8 cellular contexts compared by ENCODE assay signal in genomic region chr16:8621572-8622314, GRCh38. TPM values are rescaled to one million over a fixed set of nuclear protein-coding genes. Genes with fewer than 3 reads are reported as not detected.
DNase-seq lines count a peak whose midpoint lies in the region; ATAC-seq and TF ChIP-seq lines count a peak whose summit lies in the region.

Gene METTL22 (plus strand): TSS chr16:8621698. CDS start chr16:8625666, 3,968 bp downstream.

- H4K8ac ChIP-seq in H9 (replicated peaks; ENCODE audit: insufficient read length, low read depth, low read length): no peak within 1 kb of the TSS

- peaks cover 0 to 2% of the 10 kb centered on the region in 2 experiments; a peak in 1 of 5 replicates for H3K9me3 Mint-ChIP-seq in H9
- H3K9me3 Mint-ChIP-seq in stimulated activated naive CD8-positive, alpha-beta T cell treated with anti-CD3 and anti-CD28 coated beads, Interleukin-15, amount 100 ng/mL, for 72 hours: no peaks in the 10 kb centered on the region

- H3K27ac ChIP-seq in H9 (ENCODE audit: insufficient read length, low read depth, low read length): no peak within 1 kb of the TSS
- H3K27ac ChIP-seq in MM.1S (ENCODE audit: low read length): peak within 1 kb of the TSS; percentile 3; the same call in 1 of the 2 replicates
- peak within 1 kb of the TSS; percentile 82 for H3K27ac ChIP-seq in SJCRH30
- peak within 1 kb of the TSS; percentile 80 for H3K27ac ChIP-seq in neural cell (ENCODE audit: low read length)

- H3K4me2 ChIP-seq in H9 (ENCODE audit: insufficient read depth, insufficient read length, low read length) (peak within 1 kb of the TSS; percentile 94), MM.1S (ENCODE audit: low read depth, low read length) (peak within 1 kb of the TSS; percentile 71), neural cell (ENCODE audit: low read length) (peak within 1 kb of the TSS; percentile 87)

- peak; percentile 89 for DNase-seq in H9
- DNase-seq in MM.1S: peak; percentile 88
- peak; percentile 88 to 92 for DNase-seq in SJCRH30
- peak; percentile 94 for DNase-seq in activated gamma-delta T cell treated with Interleukin-2 at 50 U/mL for 16 hours
- peak; percentile 81 to 96 for DNase-seq in foreskin fibroblast
- DNase-seq in stimulated activated naive CD8-positive, alpha-beta T cell treated with anti-CD3 and anti-CD28 coated beads, Interleukin-15, amount 100 ng/mL, for 72 hours: peak; percentile 91 to 92

- H3F3A ChIP-seq in MM.1S (ENCODE audit: insufficient read depth, low read length) (no peaks in the 10 kb centered on the region), neural cell (ENCODE audit: insufficient read depth, low read length, poor library complexity, severe bottlenecking) (no peaks in the 10 kb centered on the region)

- peak within 1 kb of the TSS; percentile 94 for H4K5ac ChIP-seq in H9 (ENCODE audit: insufficient read length, low read depth, low read length)

- peaks cover 14 to 28% (median 15%) of the 10 kb centered on the region in 3 experiments; a peak in 6 of 7 replicates for H3K36me3 Mint-ChIP-seq in H9 (ENCODE audit: insufficient read depth in 1 of 3, low read depth in 3 of 3)

- peak; percentile 23 for TF ChIP-seq RAD21 in neural cell (conservative IDR thresholded peaks at IDR 0.05)

- WGBS in H9 (ENCODE audit: extremely low coverage, insufficient read length, low lambda C conversion rate): no CpG with 5 or more reads among the region's 51 CpGs

- TF ChIP-seq CTCF in H9 (conservative IDR thresholded peaks at IDR 0.05) (no peak), MM.1S (IDR thresholded peaks at IDR 0.05; ENCODE audit: low read length) (no peak), foreskin fibroblast (IDR thresholded peaks at IDR 0.05; ENCODE audit: low read depth, low read length) (no peak), neural cell (IDR thresholded peaks at IDR 0.05; ENCODE audit: poor library complexity, severe bottlenecking) (peak; percentile 16)

- H3K56ac ChIP-seq in H9 (ENCODE audit: insufficient read length, low read depth, low read length): peak within 1 kb of the TSS; percentile 8

- no peak for TF ChIP-seq EP300 in neural cell (conservative IDR thresholded peaks at IDR 0.05; ENCODE audit: poor library complexity, severe bottlenecking)

- H4K20me1 ChIP-seq in H9 (ENCODE audit: control insufficient read depth, insufficient read depth, insufficient read length) (no peaks in the 10 kb centered on the region), MM.1S (ENCODE audit: insufficient read depth, low read length) (no peaks in the 10 kb centered on the region), neural cell (ENCODE audit: insufficient read depth) (no peaks in the 10 kb centered on the region)

- H2BK20ac ChIP-seq in H9 (ENCODE audit: low read depth, low read length, poor library complexity, severe bottlenecking): no peak within 1 kb of the TSS

- no peak within 1 kb of the TSS for H3K23ac ChIP-seq in H9 (ENCODE audit: insufficient read length, low read depth, low read length)

- H2AK5ac ChIP-seq in H9 (ENCODE audit: insufficient read length, low read length): no peak within 1 kb of the TSS

- H3K9me2 ChIP-seq in MM.1S (replicated peaks; ENCODE audit: insufficient read depth, low read length) (no peaks in the 10 kb centered on the region), neural cell (ENCODE audit: insufficient read depth, low read length) (no peaks in the 10 kb centered on the region)

- peak within 1 kb of the TSS; percentile 93 for H3K14ac ChIP-seq in H9 (ENCODE audit: insufficient read depth, low read length)

- H3K79me2 ChIP-seq in H9 (ENCODE audit: insufficient read depth, low read length) (peaks cover 8% of the 10 kb centered on the region; the same call in 1 of the 2 replicates), MM.1S (ENCODE audit: low read length) (peaks cover 45% of the 10 kb centered on the region), neural cell (replicated peaks; ENCODE audit: insufficient read depth, low read length) (peaks cover 35% of the 10 kb centered on the region)

- H3K27ac Mint-ChIP-seq in H9: peak within 1 kb of the TSS; percentile 57 to 99 (median 94)
- peak within 1 kb of the TSS; percentile 97 to 99 for H3K27ac Mint-ChIP-seq in stimulated activated naive CD8-positive, alpha-beta T cell treated with anti-CD3 and anti-CD28 coated beads, Interleukin-15, amount 100 ng/mL, for 72 hours

- H2BK5ac ChIP-seq in H9 (ENCODE audit: insufficient read length, low read length): peak within 1 kb of the TSS; percentile 43

- ATAC-seq in stimulated activated naive CD8-positive, alpha-beta T cell treated with anti-CD3 and anti-CD28 coated beads, Interleukin-15, amount 100 ng/mL, for 72 hours: peak; percentile 95

- H3K4me3 ChIP-seq in MM.1S (ENCODE audit: low read length) (peak within 1 kb of the TSS; percentile 96), SJCRH30 (peak within 1 kb of the TSS; percentile 97), foreskin fibroblast (ENCODE audit: low read depth in 1 of 2, low read length in 2 of 2) (peak within 1 kb of the TSS; percentile 89 to 96), neural cell (ENCODE audit: low read length) (peak within 1 kb of the TSS; percentile 87)

- peaks cover 5 to 8% of the 10 kb centered on the region in 2 experiments; a peak in 2 of 4 replicates for H3K4me1 Mint-ChIP-seq in H9
- peaks cover 20% of the 10 kb centered on the region for H3K4me1 Mint-ChIP-seq in stimulated activated naive CD8-positive, alpha-beta T cell treated with anti-CD3 and anti-CD28 coated beads, Interleukin-15, amount 100 ng/mL, for 72 hours

- H2BK15ac ChIP-seq in H9 (ENCODE audit: low read depth, low read length): no peak within 1 kb of the TSS

- peak within 1 kb of the TSS; percentile 85 for H3K18ac ChIP-seq in H9 (ENCODE audit: insufficient read length, low read depth, low read length)

- peak within 1 kb of the TSS; percentile 98 for H3K9ac ChIP-seq in ES-I3 (ENCODE audit: low read depth, low read length)
- H3K9ac ChIP-seq in H9 (ENCODE audit: extremely low read depth, insufficient read length, low read length): peak within 1 kb of the TSS; percentile 97
- H3K9ac ChIP-seq in MM.1S (ENCODE audit: low read length): peak within 1 kb of the TSS; percentile 96
- peak within 1 kb of the TSS; percentile 90 for H3K9ac ChIP-seq in neural cell (ENCODE audit: low read length)

- H3K27me3 ChIP-seq in H9 (ENCODE audit: insufficient read depth, low read length) (no peaks in the 10 kb centered on the region), MM.1S (replicated peaks; ENCODE audit: insufficient read depth, low read length) (no peaks in the 10 kb centered on the region), SJCRH30 (0 out of 2 replicates have a peak, but pooled peaks cover 4% of the 10 kb centered on the region), neural cell (ENCODE audit: insufficient read depth, low read depth, low read length) (no peaks in the 10 kb centered on the region)

- H3K4ac ChIP-seq in H9 (ENCODE audit: low read depth, low read length): no peak within 1 kb of the TSS; the same call in 1 of the 2 replicates

- H4K91ac ChIP-seq in H9 (ENCODE audit: insufficient read length, low read depth, low read length): peak within 1 kb of the TSS; percentile 4

- H3K9me3 ChIP-seq in ES-I3 (ENCODE audit: control insufficient read depth, insufficient read depth, low read length) (no peaks in the 10 kb centered on the region), H9 (ENCODE audit: control insufficient read depth, low read depth, low read length) (no peaks in the 10 kb centered on the region), MM.1S (replicated peaks; ENCODE audit: insufficient read depth, low read length) (no peaks in the 10 kb centered on the region), SJCRH30 (replicated peaks) (no peaks in the 10 kb centered on the region), neural cell (ENCODE audit: low read length) (no peaks in the 10 kb centered on the region)

- peak within 1 kb of the TSS; percentile 89 to 100 for H3K4me3 Mint-ChIP-seq in H9
- H3K4me3 Mint-ChIP-seq in stimulated activated naive CD8-positive, alpha-beta T cell treated with anti-CD3 and anti-CD28 coated beads, Interleukin-15, amount 100 ng/mL, for 72 hours: peak within 1 kb of the TSS; percentile 98

- H3K4me1 ChIP-seq in ES-I3 (ENCODE audit: insufficient read depth, low read length) (no peaks in the 10 kb centered on the region), H9 (ENCODE audit: insufficient read depth, low read length) (no peaks in the 10 kb centered on the region), MM.1S (ENCODE audit: low read length) (no peaks in the 10 kb centered on the region), SJCRH30 (peaks cover 4% of the 10 kb centered on the region)

- peaks cover 3% of the 10 kb centered on the region for H3K23me2 ChIP-seq in H9 (ENCODE audit: insufficient read length, low read depth, low read length, poor library complexity, severe bottlenecking)

- H2BK12ac ChIP-seq in H9 (ENCODE audit: insufficient read length, low read depth, low read length): no peak within 1 kb of the TSS

- no peaks in the 10 kb centered on the region for H3K79me1 ChIP-seq in H9 (ENCODE audit: insufficient read depth, low read depth, low read length, poor library complexity, severe bottlenecking)

- H3K36me3 ChIP-seq in ES-I3 (ENCODE audit: insufficient read depth, low read length) (peaks cover 14% of the 10 kb centered on the region), MM.1S (replicated peaks; ENCODE audit: insufficient read depth, low read length) (no peaks in the 10 kb centered on the region; the same call in 1 of the 2 replicates), SJCRH30 (peaks cover 9% of the 10 kb centered on the region), neural cell (ENCODE audit: insufficient read depth, low read length) (no peaks in the 10 kb centered on the region)

- H3K27me3 Mint-ChIP-seq in H9 (ENCODE audit: low read depth): peaks cover 6% of the 10 kb centered on the region
- H3K27me3 Mint-ChIP-seq in stimulated activated naive CD8-positive, alpha-beta T cell treated with anti-CD3 and anti-CD28 coated beads, Interleukin-15, amount 100 ng/mL, for 72 hours: peaks cover 18% of the 10 kb centered on the region

- H2BK120ac ChIP-seq in H9 (ENCODE audit: low read depth, low read length, poor library complexity, severe bottlenecking): no peak within 1 kb of the TSS

- no peak within 1 kb of the TSS for H2AFZ ChIP-seq in H9 (ENCODE audit: low read length)
- peak within 1 kb of the TSS; percentile 89 for H2AFZ ChIP-seq in MM.1S (ENCODE audit: low read length)
- H2AFZ ChIP-seq in neural cell (ENCODE audit: low read depth, low read length): peak within 1 kb of the TSS; percentile 74

- no peak within 1 kb of the TSS for H3T11ph ChIP-seq in H9 (ENCODE audit: low read length)

TF ChIP-seq in neural cell, 6 proteins besides CTCF, POLR2A, EP300 and RAD21 (continues in another document):
- peak; percentile 76 for TF ChIP-seq MXI1 (conservative IDR thresholded peaks at IDR 0.05; ENCODE audit: poor library complexity, severe bottlenecking)
- peak; percentile 97 for TF ChIP-seq POLR2AphosphoS5 (IDR thresholded peaks at IDR 0.05)

RNA-seq across cellular contexts. Expression of gene METTL22, which starts in this region (rescaled TPM):
- 48.9 and 51.9 TPM in 2 replicates for total RNA-seq in H9 (2021)
- 11.3 and 15.2 TPM in 2 replicates for total RNA-seq in SJCRH30 (2014; rRNA removed; shearing (Covaris generic))
- 51.3 and 64.5 TPM in 2 replicates for polyA plus RNA-seq in neural cell
- polyA minus RNA-seq in neural cell: 35.1 and 41.0 TPM in 2 replicates
